Comparison of ENCODE assay signal across 8 cellular contexts in genomic region chr22:46758867-46759290, GRCh38. TPM values are rescaled to one million over a fixed set of nuclear protein-coding genes. Genes with fewer than 3 reads are reported as not detected.
A peak's percentile ranks its signal among the peaks of the same experiment; 100 is the strongest.
DNase-seq lines count a peak whose midpoint lies in the region; ATAC-seq and TF ChIP-seq lines count a peak whose summit lies in the region.

No MANE protein-coding gene starts in this region.

- H3K4me1 ChIP-seq in cardiac muscle cell (ENCODE audit: low read depth) (peaks cover 9% of the 10 kb centered on the region), prostate gland (replicated peaks) (no peaks in the 10 kb centered on the region)

- H3K9me3 Mint-ChIP-seq in activated T-cell treated with anti-CD3 and anti-CD28 coated beads, Interleukin-2, amount 50 U/mL, for 4 hours = peaks cover 7% of the 10 kb centered on the region

- H3K9me3 ChIP-seq in cardiac muscle cell (ENCODE audit: low read depth) (no peaks in the 10 kb centered on the region), prostate gland (no peaks in the 10 kb centered on the region)

- no peaks in the 10 kb centered on the region for H3K36me3 ChIP-seq in cardiac muscle cell
- H3K36me3 ChIP-seq in prostate gland = no peaks in the 10 kb centered on the region

- H3K4me3 ChIP-seq in cardiac muscle cell = no peak overlapping the region
- H3K4me3 ChIP-seq in prostate gland = no peak overlapping the region

- no peak for ATAC-seq in activated T-cell treated with anti-CD3 and anti-CD28 coated beads, Interleukin-2, amount 50 U/mL, for 4 hours
- ATAC-seq in GM21515 (IDR thresholded peaks at IDR 0.05; ENCODE audit: unreplicated experiment) = no peak

- H3K36me3 Mint-ChIP-seq in activated T-cell treated with anti-CD3 and anti-CD28 coated beads, Interleukin-2, amount 50 U/mL, for 4 hours (ENCODE audit: insufficient read depth) = peaks cover 4% of the 10 kb centered on the region

- peaks cover 43% of the 10 kb centered on the region for H3K4me1 Mint-ChIP-seq in activated T-cell treated with anti-CD3 and anti-CD28 coated beads, Interleukin-2, amount 50 U/mL, for 4 hours (ENCODE audit: low read depth)

- H3K27ac ChIP-seq in cardiac muscle cell (peak overlapping the region; percentile 76), prostate gland (no peak overlapping the region)

- H3K27me3 ChIP-seq in cardiac muscle cell (no peaks in the 10 kb centered on the region), prostate gland (replicated peaks; ENCODE audit: insufficient read depth) (no peaks in the 10 kb centered on the region)

- peak; percentile 85 for TF ChIP-seq CTCF in cardiac muscle cell (IDR thresholded peaks at IDR 0.05; ENCODE audit: low read depth, low read length)
- TF ChIP-seq CTCF in prostate gland (IDR thresholded peaks at IDR 0.05) = peak in 3 of 4 experiments; percentile 30 to 62 (median 49)

- intact Hi-C loops in prostate gland (cut with DNase I) = no loop called here

- DNase-seq in stimulated activated CD4-positive, alpha-beta T cell treated with anti-CD3 and anti-CD28 coated beads, Interleukin-12 subunit alpha, Interleukin-12 subunit beta, amount 100 ng/mL, for 48 hours (ENCODE audit: low read depth in 2 of 3, low spot score in 1 of 3) = peak in 2 of 3 donors; percentile 41 to 56
- DNase-seq in stimulated activated CD4-positive, alpha-beta T cell treated with anti-CD3 and anti-CD28 coated beads, Interleukin-12 subunit alpha, Interleukin-12 subunit beta, amount 100 ng/mL, for 4 hours = no peak
- DNase-seq in NCI-H2196 treated with DMSO at 0.1 percent for 48 hours (lab: John Stamatoyannopoulos, UW; ENCODE audit: unreplicated experiment) (peak; percentile 75), cardiac muscle cell (ENCODE audit: low read depth in 1 of 2, low spot score in 1 of 2) (peak; percentile 80 to 88), prostate gland (ENCODE audit: low spot score) (no peak), T-helper 9 cell (no peak)
- peak; percentile 41 for DNase-seq in activated T-cell treated with anti-CD3 and anti-CD28 coated beads, Interleukin-2, amount 50 U/mL, for 4 hours

- H3K4me3 Mint-ChIP-seq in activated T-cell treated with anti-CD3 and anti-CD28 coated beads, Interleukin-2, amount 50 U/mL, for 4 hours = no peak overlapping the region

- WGBS in prostate gland = 52% methylated on average over 6 of the region's 6 CpGs

- TF ChIP-seq POLR2A in prostate gland (IDR thresholded peaks at IDR 0.05) = no peak

- H3K27me3 Mint-ChIP-seq in activated T-cell treated with anti-CD3 and anti-CD28 coated beads, Interleukin-2, amount 50 U/mL, for 4 hours (ENCODE audit: low read depth) = no peaks in the 10 kb centered on the region

RNA-seq across cellular contexts. Expression of gene TBC1D22A, which starts 3.6 kb away (rescaled TPM):
- total RNA-seq in activated T-cell treated with anti-CD3 and anti-CD28 coated beads, Interleukin-2, amount 50 U/mL, for 4 hours = 10 to 100 TPM; 29.8 to 31.1 (median 29.9) TPM
- total RNA-seq in cardiac muscle cell (16.2 and 16.6 TPM in 2 replicates), prostate gland (10 to 100 TPM; 16.0 to 30.7 TPM)
- 15.2 and 18.5 TPM in 2 replicates for polyA plus RNA-seq in cardiac muscle cell

RNA-seq across cellular contexts. Expression of gene CERK, which starts 20.8 kb away (rescaled TPM):
- total RNA-seq in activated T-cell treated with anti-CD3 and anti-CD28 coated beads, Interleukin-2, amount 50 U/mL, for 4 hours = 10 to 100 TPM; 41.4 to 47.3 (median 44.9) TPM
- total RNA-seq in cardiac muscle cell (65.4 and 74.9 TPM in 2 replicates), prostate gland (10 to 100 TPM; 10.2 to 18.0 TPM)
- polyA plus RNA-seq in cardiac muscle cell = 37.2 and 53.7 TPM in 2 replicates

Comparison
In these comparisons a context has a peak if more than half of its experiments do, and no peak if none do; other contexts are left out.
1. DNase-seq: peak in stimulated activated CD4-positive, alpha-beta T cell treated with anti-CD3 and anti-CD28 coated beads, Interleukin-12 subunit alpha, Interleukin-12 subunit beta, amount 100 ng/mL, for 48 hours (2 of 3), NCI-H2196 treated with DMSO at 0.1 percent for 48 hours (single experiment), activated T-cell treated with anti-CD3 and anti-CD28 coated beads, Interleukin-2, amount 50 U/mL, for 4 hours (single experiment) and cardiac muscle cell (2 of 2); none in stimulated activated CD4-positive, alpha-beta T cell treated with anti-CD3 and anti-CD28 coated beads, Interleukin-12 subunit alpha, Interleukin-12 subunit beta, amount 100 ng/mL, for 4 hours (single experiment), prostate gland (single experiment) and T-helper 9 cell (single experiment).